ENCODE assay signal across 8 cellular contexts in the genomic region with DNA sequence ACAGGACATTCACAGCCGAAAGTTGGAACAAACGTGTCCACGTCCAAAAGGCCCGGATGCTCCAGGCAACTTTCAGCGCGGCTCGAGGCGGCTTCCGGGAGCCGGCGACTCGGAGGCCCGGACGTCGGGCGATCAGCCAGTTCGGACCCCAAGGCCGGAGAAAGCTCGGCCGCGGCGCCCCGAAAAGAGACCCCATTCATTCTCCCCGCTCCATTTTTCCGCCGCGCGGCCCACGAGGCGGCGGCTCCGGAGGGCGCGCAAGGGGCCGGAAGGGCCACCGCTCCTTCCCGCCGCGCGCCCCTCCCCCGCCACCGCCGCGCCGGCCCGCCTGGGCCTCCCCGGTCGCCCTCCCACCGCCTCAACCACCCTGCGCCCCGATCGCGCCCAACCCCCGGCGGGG.
DNase-seq lines count a peak whose midpoint lies in the region; ATAC-seq and TF ChIP-seq lines count a peak whose summit lies in the region.
"Not testable (repeated sequence)": the region's sequence is repeated elsewhere in the genome, so short reads cannot be mapped to it uniquely, and the experiment has no call there.

No MANE protein-coding gene starts in this region.

- H3K27ac ChIP-seq in ectodermal cell (ENCODE audit: insufficient read depth, low read depth, low read length, poor library complexity, severe bottlenecking): not testable (repeated sequence)
- H3K27ac ChIP-seq in sigmoid colon: peak overlapping the region in 2 of 4 donors; percentile 46 to 88

- H3K27me3 ChIP-seq in ectodermal cell (ENCODE audit: control insufficient read depth, insufficient read depth, low read length, poor library complexity, severe bottlenecking); sigmoid colon: not testable (repeated sequence)

- not testable (repeated sequence) for TF ChIP-seq EP300 in sigmoid colon (IDR thresholded peaks at IDR 0.05)

- H3K36me3 Mint-ChIP-seq in activated CD8-positive, alpha-beta memory T cell treated with anti-CD3 and anti-CD28 coated beads, Interleukin-2, amount 10 ng/mL, durations not matched to agents 7 days and 5 days: not testable (repeated sequence)

- POLR2A ChIA-PET in AG04449 (lab: Yijun Ruan, JAX): not testable (repeated sequence)

- CTCF ChIA-PET in AG04449 (lab: Yijun Ruan, JAX); activated CD8-positive, alpha-beta memory T cell treated with anti-CD3 and anti-CD28 coated beads, Interleukin-2, amount 10 ng/mL, durations not matched to agents 7 days and 5 days (lab: Charles Lee): not testable (repeated sequence)

- DNase-seq in AG04449 (ENCODE audit: low read depth, low spot score): not testable (repeated sequence)
- DNase-seq in M059J (ENCODE audit: low read depth): peak; percentile 3
- peak; percentile 59 for DNase-seq in activated CD8-positive, alpha-beta memory T cell treated with anti-CD3 and anti-CD28 coated beads, Interleukin-2, amount 10 ng/mL, durations not matched to agents 7 days and 5 days
- peak; percentile 0 for DNase-seq in kidney tubule cell (ENCODE audit: low spot score)
- DNase-seq in sigmoid colon: peak; percentile 30

- intact Hi-C loops in sigmoid colon (cut with DNase I): not testable (repeated sequence)

- H3K9me3 Mint-ChIP-seq in activated CD8-positive, alpha-beta memory T cell treated with anti-CD3 and anti-CD28 coated beads, Interleukin-2, amount 10 ng/mL, durations not matched to agents 7 days and 5 days (ENCODE audit: low read depth): not testable (repeated sequence)

- H3K9me3 ChIP-seq in ectodermal cell (ENCODE audit: control insufficient read depth, low read length); sigmoid colon: not testable (repeated sequence)

- peak overlapping the region; percentile 55 for H3K4me3 Mint-ChIP-seq in activated CD8-positive, alpha-beta memory T cell treated with anti-CD3 and anti-CD28 coated beads, Interleukin-2, amount 10 ng/mL, durations not matched to agents 7 days and 5 days

- TF ChIP-seq POLR2A in sigmoid colon (IDR thresholded peaks at IDR 0.05): not testable (repeated sequence)

- H3K27me3 Mint-ChIP-seq in activated CD8-positive, alpha-beta memory T cell treated with anti-CD3 and anti-CD28 coated beads, Interleukin-2, amount 10 ng/mL, durations not matched to agents 7 days and 5 days: not testable (repeated sequence)

- peak; percentile 23 for ATAC-seq in GM19372 (IDR thresholded peaks at IDR 0.05; ENCODE audit: low read depth, unreplicated experiment)
- ATAC-seq in HG02840 (IDR thresholded peaks at IDR 0.05; ENCODE audit: low FRiP score, unreplicated experiment): peak; percentile 34
- peak; percentile 54 for ATAC-seq in activated CD8-positive, alpha-beta memory T cell treated with anti-CD3 and anti-CD28 coated beads, Interleukin-2, amount 10 ng/mL, durations not matched to agents 7 days and 5 days

- H3K36me3 ChIP-seq in ectodermal cell (ENCODE audit: control insufficient read depth, insufficient read depth, low read length); sigmoid colon: not testable (repeated sequence)

- not testable (repeated sequence) for H3K4me1 Mint-ChIP-seq in activated CD8-positive, alpha-beta memory T cell treated with anti-CD3 and anti-CD28 coated beads, Interleukin-2, amount 10 ng/mL, durations not matched to agents 7 days and 5 days

- H3K4me3 ChIP-seq in AG04449 (ENCODE audit: low read depth, low read length) (peak overlapping the region; percentile 62), ectodermal cell (ENCODE audit: insufficient read depth, low read depth, low read length) (peak overlapping the region; percentile 35), sigmoid colon (peak overlapping the region in 2 of 4 donors; percentile 49 to 62)

- peak overlapping the region; percentile 77 for H3K27ac Mint-ChIP-seq in activated CD8-positive, alpha-beta memory T cell treated with anti-CD3 and anti-CD28 coated beads, Interleukin-2, amount 10 ng/mL, durations not matched to agents 7 days and 5 days

- not testable (repeated sequence) for TF ChIP-seq CTCF in AG04449 (IDR thresholded peaks at IDR 0.05; ENCODE audit: insufficient read depth, low read length, missing control alignments); sigmoid colon (IDR thresholded peaks at IDR 0.05)

- not testable (repeated sequence) for H3K4me1 ChIP-seq in ectodermal cell (ENCODE audit: control insufficient read depth, insufficient read depth, low read length); sigmoid colon

- 0 to 1% methylated on average over 21 to 22 of the region's 55 CpGs for WGBS in ectodermal cell, 2 experiments
- 0 to 1% methylated on average over 33 to 35 of the region's 55 CpGs for WGBS in sigmoid colon, 2 donors
